Comparison of ENCODE assay signal across 23 cellular contexts in the genomic region with DNA sequence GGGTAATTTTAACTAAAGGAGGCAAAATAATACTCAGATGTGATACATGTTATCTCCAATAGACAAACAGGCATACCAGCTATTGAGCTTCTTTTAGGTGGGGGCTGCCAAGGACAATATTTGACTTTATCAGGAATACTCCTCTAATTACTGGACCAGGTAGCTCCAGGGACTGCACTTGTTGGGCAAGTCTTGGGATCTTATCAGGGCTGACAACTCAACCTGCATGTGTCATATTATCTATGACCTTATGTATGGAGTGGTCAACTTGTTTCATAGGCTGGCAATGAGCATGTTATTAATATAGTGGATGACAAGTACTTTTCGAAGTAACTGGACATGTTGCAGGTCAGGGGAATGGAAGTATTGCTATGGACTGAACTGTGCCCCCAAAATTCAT.
"Had no signal": no experiment of that assay in that cellular context is flagged by ENCODE, and none has a peak within 500 bp of the region (broad histone marks: within the 10 kb centered on the region; RNA-seq: fewer than 3 reads in every experiment).

No MANE protein-coding gene starts in this region.

- DNase-seq: colonic mucosa; cortex of kidney; dermis blood vessel endothelial cell; dorsolateral prefrontal cortex; effector CD4-positive, alpha-beta T cell; effector CD8-positive, alpha-beta T cell; effector memory CD4-positive, alpha-beta T cell; effector memory CD8-positive, alpha-beta T cell; endodermal cell; erythroblast; esophagus squamous epithelium; foreskin fibroblast; foreskin keratinocyte; foreskin melanocyte; gastrocnemius medialis; glutamatergic neuron; head of caudate nucleus; heart left ventricle; heart right ventricle had no signal

- H3K4me3 ChIP-seq: colonic mucosa, coronary artery, dorsolateral prefrontal cortex, esophagus muscularis mucosa, esophagus squamous epithelium, gastrocnemius medialis, gastroesophageal sphincter, heart left ventricle, heart right ventricle had no signal

- H3K36me3 ChIP-seq: colonic mucosa had no signal

- H3K27ac ChIP-seq: colonic mucosa, coronary artery, dorsolateral prefrontal cortex, epithelial cell of prostate, esophagus muscularis mucosa, esophagus squamous epithelium, foreskin keratinocyte, gastrocnemius medialis, gastroesophageal sphincter, heart left ventricle, heart right ventricle had no signal

- H3K4me1 ChIP-seq: colonic mucosa, esophagus squamous epithelium, foreskin keratinocyte, gastrocnemius medialis, gastroesophageal sphincter, heart left ventricle, heart right ventricle had no signal

- H3K27me3 ChIP-seq: colonic mucosa, dorsolateral prefrontal cortex, esophagus muscularis mucosa, esophagus squamous epithelium, foreskin keratinocyte, gastrocnemius medialis, gastroesophageal sphincter, heart left ventricle, heart right ventricle had no signal

- H3K9me3 ChIP-seq: colonic mucosa, gastrocnemius medialis had no signal
